8 cellular contexts compared by ENCODE assay signal in the genomic region with DNA sequence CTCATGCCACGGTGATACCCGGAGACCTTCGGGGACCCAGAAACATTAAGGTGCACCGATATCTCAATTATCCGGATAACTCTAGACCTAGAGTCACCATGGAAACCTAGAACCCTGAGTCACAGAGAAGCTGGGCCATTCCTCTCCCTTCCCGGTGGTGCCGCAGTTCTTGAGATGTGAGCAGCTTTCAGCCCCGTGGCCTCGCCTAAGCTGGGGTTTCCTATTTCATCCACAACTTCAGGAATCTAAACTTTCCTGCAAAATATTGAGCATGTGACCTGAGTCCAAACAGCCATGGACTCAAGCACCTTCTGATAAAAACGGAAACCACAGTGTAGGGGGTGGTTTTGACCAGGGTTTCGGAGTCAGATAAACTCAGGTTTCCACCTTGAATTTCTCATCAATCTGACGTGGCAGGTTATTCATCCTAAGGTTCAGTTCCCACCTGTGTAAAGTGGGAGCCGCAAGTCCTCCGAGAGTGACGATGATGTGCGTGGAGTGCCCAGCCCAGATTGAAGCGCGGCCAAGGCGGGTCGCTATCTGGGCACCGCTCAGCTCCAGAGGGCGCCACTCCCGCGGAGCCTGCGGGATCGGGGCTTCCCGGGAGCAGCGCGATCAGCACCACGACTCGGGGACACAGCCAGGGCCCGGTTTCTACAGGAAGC. TPM values are rescaled to one million over a fixed set of nuclear protein-coding genes. Genes with fewer than 3 reads are reported as not detected.
DNase-seq lines count a peak whose midpoint lies in the region; ATAC-seq and TF ChIP-seq lines count a peak whose summit lies in the region.

No MANE protein-coding gene starts in this region.

- H3K36me3 ChIP-seq in SK-N-MC (ENCODE audit: insufficient read depth, low read length): peaks cover 11% of the 10 kb centered on the region; the same call in 1 of the 2 replicates
- H3K36me3 ChIP-seq in breast epithelium: no peaks in the 10 kb centered on the region

- H3K4me1 Mint-ChIP-seq in IgD-negative memory B cell: peaks cover 9 to 22% (median 17%) of the 10 kb centered on the region in 3 donors

- peak overlapping the region; percentile 78 for H3K4me3 ChIP-seq in SK-N-MC
- peak overlapping the region; percentile 96 to 100 (median 96) for H3K4me3 ChIP-seq in breast epithelium
- H3K4me3 ChIP-seq in skin epidermis: peak overlapping the region; percentile 72 to 97 (median 87)

- H3K36me3 Mint-ChIP-seq in IgD-negative memory B cell: no peaks in the 10 kb centered on the region

- no peaks in the 10 kb centered on the region for H3K4me1 ChIP-seq in breast epithelium

- H3K4me3 Mint-ChIP-seq in IgD-negative memory B cell: peak overlapping the region; percentile 79 to 86 (median 82)

- no peak for TF ChIP-seq POLR2A in breast epithelium (IDR thresholded peaks at IDR 0.05)

- no peaks in the 10 kb centered on the region for H3K9me3 Mint-ChIP-seq in IgD-negative memory B cell

- ATAC-seq in GM18502 (IDR thresholded peaks at IDR 0.05; ENCODE audit: poor library complexity, unreplicated experiment): peak; percentile 39
- ATAC-seq in GM18870 (IDR thresholded peaks at IDR 0.05; ENCODE audit: unreplicated experiment): no peak

- peak in 2 of 3 donors; percentile 19 to 47 for TF ChIP-seq CTCF in breast epithelium (IDR thresholded peaks at IDR 0.05)

- intact Hi-C loops in breast epithelium (cut with DNase I; ENCODE audit: low total_unique reads): no loop called here

- H3K9ac ChIP-seq in SK-N-MC (ENCODE audit: insufficient read length): peak overlapping the region; percentile 9

- H3K27ac Mint-ChIP-seq in IgD-negative memory B cell: no peak overlapping the region

- no peak overlapping the region for H3K27ac ChIP-seq in SK-N-MC
- peak overlapping the region; percentile 91 to 97 for H3K27ac ChIP-seq in breast epithelium
- peak overlapping the region; percentile 56 to 100 (median 97) for H3K27ac ChIP-seq in skin epidermis

- H3K27me3 Mint-ChIP-seq in IgD-negative memory B cell: peaks cover 21% of the 10 kb centered on the region

- H3K27me3 ChIP-seq in breast epithelium: no peaks in the 10 kb centered on the region

- no peaks in the 10 kb centered on the region for H3K9me3 ChIP-seq in SK-N-MC (ENCODE audit: low read depth, low read length)
- H3K9me3 ChIP-seq in breast epithelium: no peaks in the 10 kb centered on the region

- DNase-seq in AG08395 (ENCODE audit: low spot score): peak; percentile 68
- no peak for DNase-seq in SK-N-MC (ENCODE audit: low read depth, low spot score)
- peak; percentile 65 to 69 for DNase-seq in breast epithelium (ENCODE audit: low spot score in 2 of 2)
- DNase-seq in iPS-NIHi7 (ENCODE audit: extremely low spot score): peak; percentile 68

RNA-seq across cellular contexts. Expression of gene ETS2, which starts 1.0 kb away (rescaled TPM):
- 2.8 TPM for polyA plus RNA-seq in IgD-negative memory B cell
- total RNA-seq in breast epithelium: 10 to 100 TPM; 48.0 to 60.0 (median 57.5) TPM
